In genomic region chr20:3172933-3173581, GRCh38 we compare ENCODE assay signal across 1 cellular context.
TF ChIP-seq lines count a peak whose summit lies in the region.

TSS of gene LZTS3 (minus strand) at chr20:3173549. CDS start at chr20:3167163, 6,386 bp downstream.

TF ChIP-seq in HepG2, 621 proteins besides CTCF, POLR2A, EP300 and RAD21 (continued from another document and continues in another):
- peak; percentile 46; the same call in 1 of the 2 replicates for TF ChIP-seq SOX13 (IDR thresholded peaks at IDR 0.05)
- no peak; a peak in 1 of 4 replicates for TF ChIP-seq SOX13 (CRISPR knock-in tag; conservative IDR thresholded peaks at IDR 0.05 in 1 of 2, IDR thresholded peaks at IDR 0.05 in 1 of 2)
- peak; percentile 71; the same call in 1 of the 2 replicates for TF ChIP-seq ZNF317 (CRISPR knock-in tag; IDR thresholded peaks at IDR 0.05)
- TF ChIP-seq ZNF841 (CRISPR knock-in tag; IDR thresholded peaks at IDR 0.05; ENCODE audit: borderline replicate concordance): 0 out of 2 replicates have a peak, but pooled peaks have one; percentile 12
- no peak for TF ChIP-seq SIN3B (IDR thresholded peaks at IDR 0.05; ENCODE audit: low read length)
- no peak; the same call in 1 of the 2 replicates for TF ChIP-seq TP53 (CRISPR knock-in tag; conservative IDR thresholded peaks at IDR 0.05)
- TF ChIP-seq KDM5B (CRISPR knock-in tag; IDR thresholded peaks at IDR 0.05; ENCODE audit: borderline replicate concordance): no peak
- no peak for TF ChIP-seq RXRA (CRISPR knock-in tag; IDR thresholded peaks at IDR 0.05)
- no peak for TF ChIP-seq ZBTB4 (CRISPR knock-in tag; IDR thresholded peaks at IDR 0.05; ENCODE audit: borderline replicate concordance)
- no peak for TF ChIP-seq HOXA9 (CRISPR knock-in tag; IDR thresholded peaks at IDR 0.05; ENCODE audit: borderline replicate concordance)
- peak; percentile 45; the same call in 1 of the 2 replicates for TF ChIP-seq MYC (CRISPR knock-in tag; IDR thresholded peaks at IDR 0.05; ENCODE audit: borderline replicate concordance)
- TF ChIP-seq ZNF891 (CRISPR knock-in tag; IDR thresholded peaks at IDR 0.05): no peak
- peak; percentile 95 for TF ChIP-seq ATF7 (IDR thresholded peaks at IDR 0.05)
- TF ChIP-seq ATF7 (CRISPR knock-in tag; IDR thresholded peaks at IDR 0.05): peak; percentile 94; the same call in 1 of the 2 replicates
- no peak for TF ChIP-seq ZFYVE20 (CRISPR knock-in tag; IDR thresholded peaks at IDR 0.05; ENCODE audit: borderline replicate concordance, low read depth)
- TF ChIP-seq ZNF550 (CRISPR knock-in tag; IDR thresholded peaks at IDR 0.05; ENCODE audit: borderline replicate concordance): 0 out of 2 replicates have a peak, but pooled peaks have one; percentile 52
- no peak for TF ChIP-seq TCF7L2 (IDR thresholded peaks at IDR 0.05; ENCODE audit: low read depth, low read length)
- no peak for TF ChIP-seq EZH2 (conservative IDR thresholded peaks at IDR 0.05; ENCODE audit: low read depth, low read length)
- TF ChIP-seq, protein P1, sequence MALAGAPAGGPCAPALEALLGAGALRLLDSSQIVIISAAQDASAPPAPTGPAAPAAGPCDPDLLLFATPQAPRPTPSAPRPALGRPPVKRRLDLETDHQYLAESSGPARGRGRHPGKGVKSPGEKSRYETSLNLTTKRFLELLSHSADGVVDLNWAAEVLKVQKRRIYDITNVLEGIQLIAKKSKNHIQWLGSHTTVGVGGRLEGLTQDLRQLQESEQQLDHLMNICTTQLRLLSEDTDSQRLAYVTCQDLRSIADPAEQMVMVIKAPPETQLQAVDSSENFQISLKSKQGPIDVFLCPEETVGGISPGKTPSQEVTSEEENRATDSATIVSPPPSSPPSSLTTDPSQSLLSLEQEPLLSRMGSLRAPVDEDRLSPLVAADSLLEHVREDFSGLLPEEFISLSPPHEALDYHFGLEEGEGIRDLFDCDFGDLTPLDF (CRISPR knock-in tag; IDR thresholded peaks at IDR 0.05): no peak
- 0 out of 2 replicates have a peak, but pooled peaks have one; percentile 25 for TF ChIP-seq ZNF484 (CRISPR knock-in tag; IDR thresholded peaks at IDR 0.05; ENCODE audit: borderline replicate concordance, low read depth)
- peak; percentile 76; the same call in 1 of the 2 replicates for TF ChIP-seq CENPT (CRISPR knock-in tag; IDR thresholded peaks at IDR 0.05; ENCODE audit: low read depth)
- TF ChIP-seq ZNF776 (CRISPR knock-in tag; IDR thresholded peaks at IDR 0.05): peak; percentile 29; the same call in 1 of the 2 replicates
- TF ChIP-seq ZBTB40 (IDR thresholded peaks at IDR 0.05): no peak
- peak; percentile 51 for TF ChIP-seq ZBTB40 (CRISPR knock-in tag; IDR thresholded peaks at IDR 0.05)
- no peak for TF ChIP-seq RNF2 (conservative IDR thresholded peaks at IDR 0.05; ENCODE audit: low read depth)
- no peak for TF ChIP-seq FOXK2 (IDR thresholded peaks at IDR 0.05)
- TF ChIP-seq UBTF (CRISPR knock-in tag; IDR thresholded peaks at IDR 0.05): no peak; the same call in 1 of the 2 replicates
- no peak for TF ChIP-seq RAD51 (IDR thresholded peaks at IDR 0.05; ENCODE audit: borderline replicate concordance)
- TF ChIP-seq, protein P2, sequence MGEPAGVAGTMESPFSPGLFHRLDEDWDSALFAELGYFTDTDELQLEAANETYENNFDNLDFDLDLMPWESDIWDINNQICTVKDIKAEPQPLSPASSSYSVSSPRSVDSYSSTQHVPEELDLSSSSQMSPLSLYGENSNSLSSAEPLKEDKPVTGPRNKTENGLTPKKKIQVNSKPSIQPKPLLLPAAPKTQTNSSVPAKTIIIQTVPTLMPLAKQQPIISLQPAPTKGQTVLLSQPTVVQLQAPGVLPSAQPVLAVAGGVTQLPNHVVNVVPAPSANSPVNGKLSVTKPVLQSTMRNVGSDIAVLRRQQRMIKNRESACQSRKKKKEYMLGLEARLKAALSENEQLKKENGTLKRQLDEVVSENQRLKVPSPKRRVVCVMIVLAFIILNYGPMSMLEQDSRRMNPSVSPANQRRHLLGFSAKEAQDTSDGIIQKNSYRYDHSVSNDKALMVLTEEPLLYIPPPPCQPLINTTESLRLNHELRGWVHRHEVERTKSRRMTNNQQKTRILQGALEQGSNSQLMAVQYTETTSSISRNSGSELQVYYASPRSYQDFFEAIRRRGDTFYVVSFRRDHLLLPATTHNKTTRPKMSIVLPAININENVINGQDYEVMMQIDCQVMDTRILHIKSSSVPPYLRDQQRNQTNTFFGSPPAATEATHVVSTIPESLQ (CRISPR knock-in tag; conservative IDR thresholded peaks at IDR 0.05): no peak
- TF ChIP-seq CREB3 (CRISPR knock-in tag; IDR thresholded peaks at IDR 0.05): no peak
- no peak for TF ChIP-seq XBP1 (CRISPR knock-in tag; IDR thresholded peaks at IDR 0.05)
